ENCODE assay signal across 1 cellular context in genomic region chr6:70520575-70520974, GRCh38.
TF ChIP-seq lines count a peak whose summit lies in the region.

No MANE protein-coding gene starts in this region.

TF ChIP-seq in K562, 482 proteins besides CTCF, POLR2A, EP300 and RAD21 (continued from another document):
- TF ChIP-seq YY1 (IDR thresholded peaks at IDR 0.05; ENCODE audit: borderline replicate concordance in 1 of 3, control insufficient read depth in 1 of 3, extremely low read depth in 1 of 3, insufficient read depth in 3 of 3, insufficient read length in 1 of 3, insufficient replicate concordance in 2 of 3, low read depth in 1 of 3, low read length in 2 of 3) (no peak), GATAD2A (IDR thresholded peaks at IDR 0.05) (no peak)
